1 cellular context compared by ENCODE assay signal in the genomic region with DNA sequence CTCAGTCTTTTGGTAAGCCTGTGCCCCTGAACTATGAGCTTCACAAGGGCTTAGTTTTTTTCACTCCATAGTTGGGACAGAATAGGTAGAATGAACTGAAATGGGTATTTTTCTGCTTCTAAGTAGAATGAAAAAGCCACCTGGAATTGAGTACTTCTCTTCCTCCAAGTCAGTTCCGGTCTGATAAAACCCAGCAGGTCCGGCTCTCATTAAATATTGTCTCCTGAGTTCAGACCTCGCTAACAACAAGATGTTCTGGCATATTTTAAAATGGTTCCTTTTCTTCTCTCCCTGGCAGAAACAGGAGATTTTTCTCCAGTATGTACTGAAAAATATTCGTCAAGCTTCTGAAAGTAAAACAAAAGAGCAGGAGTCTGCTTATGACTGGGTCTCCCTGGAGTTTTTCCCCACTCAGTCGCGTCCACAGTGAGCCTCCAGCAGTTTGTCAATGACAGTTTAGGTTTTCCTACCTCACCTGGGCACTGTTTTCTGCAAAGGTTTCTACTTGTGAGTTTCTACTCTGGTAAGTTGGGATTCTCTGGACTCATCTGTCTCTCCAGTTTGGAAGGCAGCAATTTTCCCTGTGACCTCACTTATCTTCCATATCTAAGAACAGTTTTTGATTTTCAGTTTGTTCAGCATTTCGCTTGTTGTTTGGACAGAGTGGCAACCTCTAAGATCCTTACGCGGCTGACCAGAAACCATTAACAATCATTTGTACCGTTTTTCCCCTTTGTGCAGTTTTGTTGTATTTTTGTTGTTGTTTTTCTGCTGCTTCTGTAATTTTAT.
TF ChIP-seq lines count a peak whose summit lies in the region.

No MANE protein-coding gene starts in this region.

TF ChIP-seq in SK-N-SH treated with all-trans-retinoic acid at 6 μM for 48 hours, 23 proteins besides CTCF, POLR2A, EP300 and RAD21 (continued from another document):
- TF ChIP-seq, protein P1, sequence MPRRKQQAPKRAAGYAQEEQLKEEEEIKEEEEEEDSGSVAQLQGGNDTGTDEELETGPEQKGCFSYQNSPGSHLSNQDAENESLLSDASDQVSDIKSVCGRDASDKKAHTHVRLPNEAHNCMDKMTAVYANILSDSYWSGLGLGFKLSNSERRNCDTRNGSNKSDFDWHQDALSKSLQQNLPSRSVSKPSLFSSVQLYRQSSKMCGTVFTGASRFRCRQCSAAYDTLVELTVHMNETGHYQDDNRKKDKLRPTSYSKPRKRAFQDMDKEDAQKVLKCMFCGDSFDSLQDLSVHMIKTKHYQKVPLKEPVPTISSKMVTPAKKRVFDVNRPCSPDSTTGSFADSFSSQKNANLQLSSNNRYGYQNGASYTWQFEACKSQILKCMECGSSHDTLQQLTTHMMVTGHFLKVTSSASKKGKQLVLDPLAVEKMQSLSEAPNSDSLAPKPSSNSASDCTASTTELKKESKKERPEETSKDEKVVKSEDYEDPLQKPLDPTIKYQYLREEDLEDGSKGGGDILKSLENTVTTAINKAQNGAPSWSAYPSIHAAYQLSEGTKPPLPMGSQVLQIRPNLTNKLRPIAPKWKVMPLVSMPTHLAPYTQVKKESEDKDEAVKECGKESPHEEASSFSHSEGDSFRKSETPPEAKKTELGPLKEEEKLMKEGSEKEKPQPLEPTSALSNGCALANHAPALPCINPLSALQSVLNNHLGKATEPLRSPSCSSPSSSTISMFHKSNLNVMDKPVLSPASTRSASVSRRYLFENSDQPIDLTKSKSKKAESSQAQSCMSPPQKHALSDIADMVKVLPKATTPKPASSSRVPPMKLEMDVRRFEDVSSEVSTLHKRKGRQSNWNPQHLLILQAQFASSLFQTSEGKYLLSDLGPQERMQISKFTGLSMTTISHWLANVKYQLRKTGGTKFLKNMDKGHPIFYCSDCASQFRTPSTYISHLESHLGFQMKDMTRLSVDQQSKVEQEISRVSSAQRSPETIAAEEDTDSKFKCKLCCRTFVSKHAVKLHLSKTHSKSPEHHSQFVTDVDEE (CRISPR knock-in tag; IDR thresholded peaks at IDR 0.05) = no peak
- TF ChIP-seq ARNTL (CRISPR knock-in tag; IDR thresholded peaks at IDR 0.05; ENCODE audit: borderline replicate concordance, low read depth) (no peak), GLIS3 (CRISPR knock-in tag; IDR thresholded peaks at IDR 0.05) (no peak)
- TF ChIP-seq, protein P2, sequence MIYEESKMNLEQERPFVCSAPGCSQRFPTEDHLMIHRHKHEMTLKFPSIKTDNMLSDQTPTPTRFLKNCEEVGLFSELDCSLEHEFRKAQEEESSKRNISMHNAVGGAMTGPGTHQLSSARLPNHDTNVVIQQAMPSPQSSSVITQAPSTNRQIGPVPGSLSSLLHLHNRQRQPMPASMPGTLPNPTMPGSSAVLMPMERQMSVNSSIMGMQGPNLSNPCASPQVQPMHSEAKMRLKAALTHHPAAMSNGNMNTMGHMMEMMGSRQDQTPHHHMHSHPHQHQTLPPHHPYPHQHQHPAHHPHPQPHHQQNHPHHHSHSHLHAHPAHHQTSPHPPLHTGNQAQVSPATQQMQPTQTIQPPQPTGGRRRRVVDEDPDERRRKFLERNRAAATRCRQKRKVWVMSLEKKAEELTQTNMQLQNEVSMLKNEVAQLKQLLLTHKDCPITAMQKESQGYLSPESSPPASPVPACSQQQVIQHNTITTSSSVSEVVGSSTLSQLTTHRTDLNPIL (CRISPR knock-in tag; IDR thresholded peaks at IDR 0.05; ENCODE audit: low read depth) = no peak
TF ChIP-seq in SK-N-SH treated with all-trans-retinoic acid at 6 μM for 48 hours: peak in this region for 0.
